In genomic region chr3:122587572-122587971, GRCh38 we compare ENCODE assay signal across 26 cellular contexts. TPM values are rescaled to one million over a fixed set of nuclear protein-coding genes. Genes with fewer than 3 reads are reported as not detected.
"Had no signal": no experiment of that assay in that cellular context is flagged by ENCODE, and none has a peak within 500 bp of the region (broad histone marks: within the 10 kb centered on the region; RNA-seq: fewer than 3 reads in every experiment).

No MANE protein-coding gene starts in this region.

- H3K36me3 ChIP-seq: SJCRH30 had no signal

- H3K4me3 ChIP-seq: K562, SJCRH30 had no signal

- ATAC-seq: K562, Panc1, PC-3, Right ventricle myocardium inferior, SK-N-SH treated with all-trans-retinoic acid at 6 μM for 48 hours had no signal

- DNase-seq: Kasumi-1, MM.1S, NCI-H1092 treated with DMSO at 0.1 percent for 48 hours, NCI-H1436, NCI-H187, NCI-H2029, NCI-H2081 treated with DMSO at 0.1 percent for 48 hours, NCI-H2171, NCI-H226, NCI-H446, NCI-H510A, NCI-H524 treated with DMSO at 0.1 percent for 48 hours, NCI-H69, NCI-H774, PC-3, SHP77 treated with DMSO at 0.1 percent for 48 hours, SJCRH30 had no signal

- H3K9me3 ChIP-seq: SJCRH30 had no signal

- H3K27me3 ChIP-seq: SJCRH30 had no signal

- H3K4me1 ChIP-seq: SJCRH30 had no signal

- FAIRE-seq: HTR-8/SVneo, K562 had no signal

- H3K4me2 ChIP-seq: KMS-11 had no signal

- H3K27me3 Mint-ChIP-seq: IgD-negative memory B cell had no signal

- H3K9ac ChIP-seq: KMS-11 had no signal

- H3K27ac ChIP-seq: HL-60, KMS-11, SJCRH30 had no signal

RNA-seq across cellular contexts. Expression of gene PARP15, which starts 10.1 kb away (rescaled TPM):
- total RNA-seq: PC-3, RPMI7951 had no signal
